Comparison of ENCODE assay signal across 8 cellular contexts in the genomic region with DNA sequence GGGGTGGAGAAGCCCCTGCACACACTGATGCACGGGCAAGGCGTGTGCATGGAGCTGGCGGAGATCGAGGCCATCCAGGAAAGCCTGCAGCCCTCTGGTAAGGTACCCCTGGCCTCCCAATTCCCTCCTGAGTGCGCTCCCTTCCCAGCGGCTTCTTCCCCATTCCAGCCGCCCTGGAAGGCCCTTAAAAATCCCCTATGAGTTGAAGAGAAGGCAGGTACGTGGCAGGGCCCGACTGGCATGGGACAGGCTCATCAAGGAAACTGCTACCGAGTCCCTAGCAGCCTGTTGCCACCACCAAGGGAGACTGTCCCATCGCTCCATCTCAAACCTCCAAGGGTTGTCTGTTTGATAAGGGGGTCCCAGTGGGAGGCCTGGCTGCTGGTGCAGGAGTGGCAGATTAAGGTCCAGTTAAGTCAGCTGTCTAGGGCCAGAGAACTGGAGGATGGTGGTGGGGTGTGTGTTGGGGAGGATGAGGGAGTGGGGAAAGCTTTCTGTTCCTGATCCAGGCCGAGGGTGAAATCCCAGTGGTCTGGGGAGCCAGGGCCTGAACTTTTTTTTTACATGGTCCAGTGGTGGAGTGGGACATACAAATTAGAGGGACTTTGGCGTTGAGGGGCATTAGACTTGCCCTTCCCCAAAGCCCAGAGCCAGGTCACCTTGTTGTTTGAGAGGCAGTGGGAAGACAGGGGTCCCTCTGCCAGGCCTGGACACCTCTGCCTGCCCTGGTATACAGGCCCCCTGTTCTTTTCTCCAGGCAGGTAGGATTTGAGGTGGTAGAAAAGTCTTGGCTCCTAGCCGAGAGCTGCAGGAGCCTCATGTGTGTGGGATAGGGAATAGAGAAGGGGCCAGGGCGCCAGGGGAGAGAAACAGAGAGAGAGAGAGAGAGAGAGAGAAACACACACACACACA. TPM values are rescaled to one million over a fixed set of nuclear protein-coding genes. Genes with fewer than 3 reads are reported as not detected.
A peak's percentile ranks its signal among the peaks of the same experiment; 100 is the strongest.
DNase-seq lines count a peak whose midpoint lies in the region; ATAC-seq and TF ChIP-seq lines count a peak whose summit lies in the region.

No MANE protein-coding gene starts in this region.

- no peaks in the 10 kb centered on the region for H3K9me3 Mint-ChIP-seq in natural killer cell

- peaks cover 19% of the 10 kb centered on the region for H3K4me1 ChIP-seq in NT2/D1 (ENCODE audit: insufficient read depth, insufficient read length)

- H3K9ac ChIP-seq in NT2/D1 (ENCODE audit: insufficient read length, low read depth), result peak overlapping the region; percentile 81

- no peaks in the 10 kb centered on the region for H3K36me3 Mint-ChIP-seq in natural killer cell

- peaks cover 22% of the 10 kb centered on the region for H3K36me3 ChIP-seq in NT2/D1 (ENCODE audit: insufficient read depth, insufficient read length, low read length)

- peak overlapping the region; percentile 78 for H3K4me3 Mint-ChIP-seq in natural killer cell

- H3K4me1 Mint-ChIP-seq in natural killer cell, result peaks cover 28 to 37% of the 10 kb centered on the region in 2 donors

- no peak for ATAC-seq in natural killer cell
- no peak for ATAC-seq in GM21381 (IDR thresholded peaks at IDR 0.05; ENCODE audit: unreplicated experiment)

- H3K27me3 ChIP-seq in NT2/D1 (ENCODE audit: insufficient read depth, insufficient read length), result no peaks in the 10 kb centered on the region
- no peaks in the 10 kb centered on the region for H3K27me3 ChIP-seq in dorsolateral prefrontal cortex

- H3K27ac ChIP-seq in dorsolateral prefrontal cortex, result peak overlapping the region in 37 of 59 donors; percentile 8 to 91 (median 58)

- TF ChIP-seq CTCF in dorsolateral prefrontal cortex (IDR thresholded peaks at IDR 0.05 in 54 of 56, conservative IDR thresholded peaks at IDR 0.05 in 2 of 56; ENCODE audit: low read depth in 1 of 56, partially characterized antibody in 56 of 56), result peak in 11 of 56 donors; percentile 0 to 26 (median 5)
- no peak for TF ChIP-seq CTCF in natural killer cell (IDR thresholded peaks at IDR 0.05)

- peaks cover 0 to 25% of the 10 kb centered on the region in 2 donors for H3K27me3 Mint-ChIP-seq in natural killer cell (ENCODE audit: low read depth in 2 of 2)

- intact Hi-C loops in dorsolateral prefrontal cortex (cut with DNase I), result loop anchor here (2.0 kb wide), 2 partner anchors 89 to 115 kb away; no protein-coding TSS in a partner anchor
- intact Hi-C loops in natural killer cell (cut with micrococcal nuclease), result no loop called here

- H3K4me3 ChIP-seq in NT2/D1 (ENCODE audit: insufficient read length, low read depth) (peak overlapping the region; percentile 65), dorsolateral prefrontal cortex (peak overlapping the region in 58 of 59 donors; percentile 39 to 76 (median 60))

- in situ Hi-C loops in Caki2 (cut with HindIII; ENCODE audit: low pct_unique_long_range_greater_than_20kb, low sequenced_read_pairs), result no loop called here

- peak overlapping the region; percentile 57 to 78 for H3K27ac Mint-ChIP-seq in natural killer cell

- H3K9me3 ChIP-seq in NT2/D1 (ENCODE audit: insufficient read depth, low read length), result no peaks in the 10 kb centered on the region

- DNase-seq in Caki2 (ENCODE audit: low read depth) (peak; percentile 71), NT2/D1 (ENCODE audit: low read depth, low spot score) (no peak), dorsolateral prefrontal cortex (no peak), natural killer cell (peak; percentile 23), inferior parietal cortex (ENCODE audit: extremely low spot score) (no peak), NCI-H2107 treated with DMSO at 0.1 percent for 48 hours (lab: John Stamatoyannopoulos, UW; ENCODE audit: unreplicated experiment) (no peak), AG20443 (ENCODE audit: low spot score) (no peak)

RNA-seq across cellular contexts. Expression of a gene that starts 1.0 kb away (rescaled TPM):
- 198 and 232 TPM in 2 replicates for total RNA-seq in Caki2 (2014; rRNA removed; shearing (Covaris generic); ENCODE audit: low replicate concordance)
- total RNA-seq in dorsolateral prefrontal cortex, result 100 to 1,000 TPM in 2 of 120 experiments, 10 to 100 TPM in 115, 1 to 10 TPM in 3; 8.8 to 151 (median 22.2) TPM
- total RNA-seq in natural killer cell, result 1 to 10 TPM; 2.1 to 8.1 (median 2.8) TPM

RNA-seq across cellular contexts. Expression of a gene that starts 26.5 kb away (rescaled TPM):
- 131 and 148 TPM in 2 replicates for total RNA-seq in Caki2 (2014; rRNA removed; shearing (Covaris generic); ENCODE audit: low replicate concordance)
- 1 to 10 TPM in 14 of 120 experiments, under 1 TPM in 41, not detected in 65; 0.04 to 3.1 (median 0.42) TPM for total RNA-seq in dorsolateral prefrontal cortex
- 1 to 10 TPM; 2.0 to 6.4 (median 4.6) TPM for total RNA-seq in natural killer cell

RNA-seq across cellular contexts. Expression of a gene that starts 57.2 kb away (rescaled TPM):
- not detected in 2 replicates for total RNA-seq in Caki2 (2014; rRNA removed; shearing (Covaris generic); ENCODE audit: low replicate concordance)
- total RNA-seq in dorsolateral prefrontal cortex, result not detected
- 1 to 10 TPM in 1 of 3 donors, under 1 TPM in 2; 0.65 to 1.8 (median 0.94) TPM for total RNA-seq in natural killer cell

Comparison
In these comparisons a context has a peak if more than half of its experiments do, and no peak if none do; other contexts are left out.
1. DNase-seq: peak in Caki2 (single experiment) and natural killer cell (single experiment); none in NT2/D1 (single experiment), dorsolateral prefrontal cortex (0 of 10), inferior parietal cortex (single experiment), NCI-H2107 treated with DMSO at 0.1 percent for 48 hours (single experiment) and AG20443 (single experiment).
2. RNA of a gene that starts 26.5 kb away (total RNA-seq): 131 to 148 TPM in Caki2; 2.0 to 6.4 TPM in natural killer cell and 0.04 to 3.1 TPM in dorsolateral prefrontal cortex; every median in the first group is over 10 times any median in the second.